ENCODE assay signal across 10 cellular contexts in genomic region chr20:62416651-62417637, GRCh38. TPM values are rescaled to one million over a fixed set of nuclear protein-coding genes. Genes with fewer than 3 reads are reported as not detected.
"Had no signal": no experiment of that assay in that cellular context is flagged by ENCODE, and none has a peak within 500 bp of the region (broad histone marks: within the 10 kb centered on the region; RNA-seq: fewer than 3 reads in every experiment).

No MANE protein-coding gene starts in this region.

- FAIRE-seq: H1, H54 had no signal

- H3K4me1 ChIP-seq: HAP-1 had no signal

- H3K4me3 ChIP-seq: GM23338, HAP-1 had no signal

- H3K4me1 Mint-ChIP-seq: GM23338 had no signal

- H3K36me3 ChIP-seq: HAP-1 had no signal

- H3K27ac ChIP-seq: HL-60, KMS-11 had no signal

- H3K9me3 ChIP-seq: HAP-1 had no signal

- ATAC-seq: GM23338, HCT116 had no signal

- H3K4me3 Mint-ChIP-seq: GM23338 had no signal

- DNase-seq: IMR-90, KBM-7 had no signal

- H3K9me3 Mint-ChIP-seq: GM23338 had no signal

- H3K9ac ChIP-seq: KMS-11 had no signal

- H2AFZ ChIP-seq: GM23338 had no signal

- H3K4me2 ChIP-seq: GM23338, KMS-11 had no signal

- H3K27ac Mint-ChIP-seq: GM23338 had no signal

RNA-seq across cellular contexts. Expression of gene RBBP8NL, which starts 10.4 kb away (rescaled TPM):
- total RNA-seq: HT1080, IMR-90 had no signal
- polyA plus RNA-seq: IMR-90 had no signal

RNA-seq across cellular contexts. Expression of gene GATA5, which starts 58.9 kb away (rescaled TPM):
- total RNA-seq: HT1080, IMR-90 had no signal
- polyA plus RNA-seq: IMR-90 had no signal
